ENCODE assay signal across 10 cellular contexts in the genomic region with DNA sequence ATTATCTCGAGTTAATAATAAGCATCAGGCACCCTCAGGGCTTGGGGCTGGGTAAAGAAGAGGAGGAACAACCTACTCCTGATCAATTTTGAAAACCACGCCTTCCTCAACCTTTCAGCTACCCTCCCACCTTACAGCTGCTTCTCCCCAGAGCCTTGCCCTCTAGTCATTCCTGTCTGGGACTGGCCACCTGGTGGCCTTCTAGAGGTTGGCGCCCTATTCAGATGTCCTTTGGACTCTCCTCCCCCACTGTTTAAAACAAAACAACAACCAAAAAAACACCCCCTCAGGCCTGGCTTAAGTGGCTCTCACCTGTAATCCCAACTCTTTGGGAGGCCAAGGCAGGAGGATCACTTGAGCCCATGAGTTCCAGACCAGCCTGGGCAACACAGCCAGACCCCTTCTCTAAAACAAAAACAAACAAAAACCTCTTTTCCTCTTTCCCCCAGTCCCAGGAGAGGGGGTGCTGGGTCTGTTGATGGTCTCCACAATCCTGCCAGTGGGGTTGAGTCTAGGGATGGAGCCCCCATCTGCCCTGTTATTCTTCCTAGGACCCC.
DNase-seq lines count a peak whose midpoint lies in the region; ATAC-seq and TF ChIP-seq lines count a peak whose summit lies in the region.
"Had no signal": no experiment of that assay in that cellular context is flagged by ENCODE, and none has a peak within 500 bp of the region (broad histone marks: within the 10 kb centered on the region; RNA-seq: fewer than 3 reads in every experiment).

No MANE protein-coding gene starts in this region.

- peak; percentile 33 for DNase-seq in cardiac septum (ENCODE audit: low spot score)
- no peak for DNase-seq in left cardiac atrium
- peak; percentile 44 for DNase-seq in NB4 (ENCODE audit: low read depth)
- no peak for DNase-seq in epithelial cell of esophagus (ENCODE audit: low read depth)
- peak; percentile 12 for DNase-seq in ureter (ENCODE audit: low spot score)
- no peak for DNase-seq in NCI-H774 (lab: John Stamatoyannopoulos, UW)
- DNase-seq in sciatic nerve (ENCODE audit: low spot score): no peak
- no peak for DNase-seq in cerebellar cortex (ENCODE audit: low spot score)
- DNase-seq: trophoblast cell had no signal

- intact Hi-C loops in cardiac septum (cut with DNase I) (no loop called here), left cardiac atrium (cut with DNase I) (no loop called here), sciatic nerve (cut with DNase I) (no loop called here)

- ATAC-seq in left cardiac atrium (no peak), sciatic nerve (no peak)

- H3K4me3 ChIP-seq in NB4 (ENCODE audit: low read depth, low read length) (no peak overlapping the region), epithelial cell of esophagus (ENCODE audit: low read length) (no peak overlapping the region)
- H3K4me3 ChIP-seq: skin epidermis had no signal

- TF ChIP-seq CTCF in NB4 (IDR thresholded peaks at IDR 0.05; ENCODE audit: low read depth, low read length) (peak; percentile 53), epithelial cell of esophagus (IDR thresholded peaks at IDR 0.05; ENCODE audit: insufficient read depth, low read depth, low read length, missing control alignments) (peak; percentile 11)

- no peak for TF ChIP-seq POLR2A in NB4 (IDR thresholded peaks at IDR 0.05; ENCODE audit: extremely low read depth, insufficient read length)

Comparison
In these comparisons a context has a peak if more than half of its experiments do, and no peak if none do; other contexts are left out.
1. DNase-seq: peak in cardiac septum (single experiment), NB4 (single experiment) and ureter (single experiment); none in left cardiac atrium (single experiment), epithelial cell of esophagus (single experiment), NCI-H774 (single experiment), sciatic nerve (single experiment) and cerebellar cortex (single experiment).